ENCODE assay signal across 8 cellular contexts in genomic region chr14:75661499-75661814, GRCh38. TPM values are rescaled to one million over a fixed set of nuclear protein-coding genes. Genes with fewer than 3 reads are reported as not detected.
DNase-seq lines count a peak whose midpoint lies in the region; ATAC-seq lines count a peak whose summit lies in the region.

No MANE protein-coding gene starts in this region.

- H3K9me3 ChIP-seq in thymus (ENCODE audit: control insufficient read depth) = no peaks in the 10 kb centered on the region

- no peaks in the 10 kb centered on the region for H3K27me3 Mint-ChIP-seq in activated CD4-positive, alpha-beta T cell treated with anti-CD3 and anti-CD28 coated beads for 36 hours
- H3K27me3 Mint-ChIP-seq in activated naive CD8-positive, alpha-beta T cell treated with anti-CD3 and anti-CD28 coated beads, Interleukin-2, amount 10 ng/mL, durations not matched to agents 7 days and 5 days = no peaks in the 10 kb centered on the region

- no peaks in the 10 kb centered on the region for H3K9me3 Mint-ChIP-seq in activated CD4-positive, alpha-beta T cell treated with anti-CD3 and anti-CD28 coated beads for 36 hours (ENCODE audit: low read depth)
- no peaks in the 10 kb centered on the region for H3K9me3 Mint-ChIP-seq in activated naive CD8-positive, alpha-beta T cell treated with anti-CD3 and anti-CD28 coated beads, Interleukin-2, amount 10 ng/mL, durations not matched to agents 7 days and 5 days

- H3K27me3 ChIP-seq in thymus (ENCODE audit: control insufficient read depth, insufficient read depth) = no peaks in the 10 kb centered on the region

- intact Hi-C loops in activated CD4-positive, alpha-beta T cell treated with anti-CD3 and anti-CD28 coated beads for 36 hours (cut with DNase I, micrococcal nuclease) = loop anchor here (1.0 to 5.0 kb wide), 14 partner anchors 12 to 1151 kb away; partner anchors contain the start of genes TMED10 (in 2 of the 2), ANGEL1 (in 1 of the 2), AREL1 (in 1 of the 2) and BATF (in 1 of the 2)
- intact Hi-C loops in left colon (cut with DNase I, micrococcal nuclease) = no loop called here

- under 1% methylated on average over 18 of the region's 18 CpGs for WGBS in thymus

- CTCF ChIA-PET in activated CD4-positive, alpha-beta T cell treated with anti-CD3 and anti-CD28 coated beads for 36 hours (lab: Charles Lee) = interaction anchor here (0.8 to 1.0 kb wide), 3 partner anchors 91 to 353 kb away, joined by 3 to 5 read pairs (median 4); no protein-coding TSS in a partner anchor

- peak overlapping the region; percentile 84 for H3K4me3 ChIP-seq in thymus (ENCODE audit: low read length)

- H3K36me3 ChIP-seq in thymus (ENCODE audit: control insufficient read depth, insufficient read depth) = peaks cover 4% of the 10 kb centered on the region

- POLR2A ChIA-PET in activated CD4-positive, alpha-beta T cell treated with anti-CD3 and anti-CD28 coated beads for 36 hours (lab: Charles Lee) = interaction anchor here (0.6 to 1.5 kb wide), 5 partner anchors 98 to 739 kb away, joined by 3 to 7 read pairs (median 6); no protein-coding TSS in a partner anchor
- POLR2A ChIA-PET in activated naive CD8-positive, alpha-beta T cell treated with anti-CD3 and anti-CD28 coated beads, Interleukin-2, amount 10 ng/mL, durations not matched to agents 7 days and 5 days (lab: Charles Lee) = interaction anchor here (0.5 to 1.8 kb wide), 6 partner anchors 12 to 1372 kb away, joined by 3 to 11 read pairs (median 4); partner anchors contain the start of genes BATF and DLST

- no peak for ATAC-seq in activated CD4-positive, alpha-beta T cell treated with anti-CD3 and anti-CD28 coated beads for 36 hours
- ATAC-seq in activated naive CD8-positive, alpha-beta T cell treated with anti-CD3 and anti-CD28 coated beads, Interleukin-2, amount 10 ng/mL, durations not matched to agents 7 days and 5 days (ENCODE audit: low read depth) = no peak
- peak; percentile 23 for ATAC-seq in left colon

- peak overlapping the region; percentile 80 for H3K27ac ChIP-seq in thymus (ENCODE audit: low read depth)

- H3K4me3 Mint-ChIP-seq in activated CD4-positive, alpha-beta T cell treated with anti-CD3 and anti-CD28 coated beads for 36 hours = peak overlapping the region; percentile 96
- H3K4me3 Mint-ChIP-seq in activated naive CD8-positive, alpha-beta T cell treated with anti-CD3 and anti-CD28 coated beads, Interleukin-2, amount 10 ng/mL, durations not matched to agents 7 days and 5 days = peak overlapping the region; percentile 93

- no peak for DNase-seq in activated CD4-positive, alpha-beta T cell treated with anti-CD3 and anti-CD28 coated beads for 36 hours
- no peak for DNase-seq in activated CD4-positive, alpha-beta T cell treated with anti-CD3 and anti-CD28 coated beads, Interleukin-2, amount 50 U/mL, for 4 hours
- DNase-seq in activated naive CD8-positive, alpha-beta T cell treated with anti-CD3 and anti-CD28 coated beads, Interleukin-2, amount 10 ng/mL, durations not matched to agents 7 days and 5 days = no peak
- DNase-seq in left colon = no peak
- no peak for DNase-seq in activated CD4-positive, CD25-positive, alpha-beta regulatory T cell treated with anti-CD3 and anti-CD28 coated beads, Interleukin-2, amount 50 U/mL, for 72 hours
- no peak for DNase-seq in NCI-H69 (lab: John Stamatoyannopoulos, UW)
- no peak for DNase-seq in NK-92 treated with Interleukin-12 subunit alpha and Interleukin-12 subunit beta, amount 100 ng/mL, for 24 hours (lab: John Stamatoyannopoulos, UW)

- H3K36me3 Mint-ChIP-seq in activated CD4-positive, alpha-beta T cell treated with anti-CD3 and anti-CD28 coated beads for 36 hours (ENCODE audit: low read depth) = peaks cover 8% of the 10 kb centered on the region
- H3K36me3 Mint-ChIP-seq in activated naive CD8-positive, alpha-beta T cell treated with anti-CD3 and anti-CD28 coated beads, Interleukin-2, amount 10 ng/mL, durations not matched to agents 7 days and 5 days = peaks cover 6% of the 10 kb centered on the region

- H3K27ac Mint-ChIP-seq in activated CD4-positive, alpha-beta T cell treated with anti-CD3 and anti-CD28 coated beads for 36 hours = peak overlapping the region; percentile 99
- peak overlapping the region; percentile 67 for H3K27ac Mint-ChIP-seq in activated naive CD8-positive, alpha-beta T cell treated with anti-CD3 and anti-CD28 coated beads, Interleukin-2, amount 10 ng/mL, durations not matched to agents 7 days and 5 days

- peaks cover 17% of the 10 kb centered on the region for H3K4me1 Mint-ChIP-seq in activated CD4-positive, alpha-beta T cell treated with anti-CD3 and anti-CD28 coated beads for 36 hours
- peaks cover 17% of the 10 kb centered on the region for H3K4me1 Mint-ChIP-seq in activated naive CD8-positive, alpha-beta T cell treated with anti-CD3 and anti-CD28 coated beads, Interleukin-2, amount 10 ng/mL, durations not matched to agents 7 days and 5 days

- H3K4me1 ChIP-seq in thymus (ENCODE audit: control insufficient read depth, insufficient read depth, low read length) = peaks cover 3% of the 10 kb centered on the region

RNA-seq across cellular contexts. Expression of gene TTLL5, which starts 0.4 kb away (rescaled TPM):
- 10 to 100 TPM; 27.3 to 38.6 TPM for total RNA-seq in activated CD4-positive, alpha-beta T cell treated with anti-CD3 and anti-CD28 coated beads for 36 hours
- total RNA-seq in activated naive CD8-positive, alpha-beta T cell treated with anti-CD3 and anti-CD28 coated beads, Interleukin-2, amount 10 ng/mL, durations not matched to agents 7 days and 5 days = 10 to 100 TPM; 31.8 to 32.7 TPM
- 10 to 100 TPM; 25.9 to 34.1 TPM for total RNA-seq in left colon
- 11.5 TPM for polyA plus RNA-seq in thymus

RNA-seq across cellular contexts. Expression of gene ERG28, which starts 0.8 kb away (rescaled TPM):
- 10 to 100 TPM; 19.1 to 23.7 TPM for total RNA-seq in activated CD4-positive, alpha-beta T cell treated with anti-CD3 and anti-CD28 coated beads for 36 hours
- 10 to 100 TPM; 16.0 to 16.5 TPM for total RNA-seq in activated naive CD8-positive, alpha-beta T cell treated with anti-CD3 and anti-CD28 coated beads, Interleukin-2, amount 10 ng/mL, durations not matched to agents 7 days and 5 days
- total RNA-seq in left colon = 10 to 100 TPM; 16.2 to 27.7 TPM
- polyA plus RNA-seq in thymus = 11.5 TPM

Comparison
In these comparisons a context has a peak if more than half of its experiments do, and no peak if none do; other contexts are left out.
1. intact Hi-C loops: an anchor here in activated CD4-positive, alpha-beta T cell treated with anti-CD3 and anti-CD28 coated beads for 36 hours (1.0 to 5.0 kb wide); none called in left colon.